1 cellular context compared by ENCODE assay signal in genomic region chr3:156642750-156643728, GRCh38.
TF ChIP-seq lines count a peak whose summit lies in the region.

No MANE protein-coding gene starts in this region.

TF ChIP-seq in HepG2, 621 proteins besides CTCF, POLR2A, EP300 and RAD21 (continued from another document):
- TF ChIP-seq EZH2 (conservative IDR thresholded peaks at IDR 0.05; ENCODE audit: low read depth, low read length), result no peak
- no peak for TF ChIP-seq SRF (IDR thresholded peaks at IDR 0.05; ENCODE audit: low read depth, low read length)
- TF ChIP-seq ZBTB7B (CRISPR knock-in tag; IDR thresholded peaks at IDR 0.05), result no peak
- TF ChIP-seq ZNF224 (CRISPR knock-in tag; IDR thresholded peaks at IDR 0.05), result no peak
- TF ChIP-seq ATF7-NPFF (CRISPR knock-in tag; IDR thresholded peaks at IDR 0.05; ENCODE audit: low read depth), result no peak
- TF ChIP-seq ZNF20 (CRISPR knock-in tag; IDR thresholded peaks at IDR 0.05), result no peak
- TF ChIP-seq CHD2 (IDR thresholded peaks at IDR 0.05; ENCODE audit: low read depth, low read length), result no peak
- TF ChIP-seq ZNF276 (CRISPR knock-in tag; IDR thresholded peaks at IDR 0.05; ENCODE audit: low read depth), result no peak
- TF ChIP-seq GATA4 (IDR thresholded peaks at IDR 0.05; ENCODE audit: borderline replicate concordance, low read depth), result no peak
- no peak for TF ChIP-seq SOX5 (CRISPR knock-in tag; IDR thresholded peaks at IDR 0.05; ENCODE audit: borderline replicate concordance)
